Comparison of ENCODE assay signal across 18 cellular contexts in genomic region chr16:1390239-1390638, GRCh38. TPM values are rescaled to one million over a fixed set of nuclear protein-coding genes. Genes with fewer than 3 reads are reported as not detected.
A peak's percentile ranks its signal among the peaks of the same experiment; 100 is the strongest.
DNase-seq lines count a peak whose midpoint lies in the region; ATAC-seq and TF ChIP-seq lines count a peak whose summit lies in the region.
"Had no signal": no experiment of that assay in that cellular context is flagged by ENCODE, and none has a peak within 500 bp of the region (broad histone marks: within the 10 kb centered on the region; RNA-seq: fewer than 3 reads in every experiment).

No MANE protein-coding gene starts in this region.

- TF ChIP-seq POLR2A in vagina (IDR thresholded peaks at IDR 0.05) = no peak

- H3K79me2 ChIP-seq in DND-41 (ENCODE audit: insufficient read depth, low read length) = no peaks in the 10 kb centered on the region

- H3K4me2 ChIP-seq in BLaER1 = peak overlapping the region; percentile 71
- no peak overlapping the region for H3K4me2 ChIP-seq in DND-41 (ENCODE audit: insufficient read depth, low read length)

- DNase-seq in DND-41 (peak; percentile 81), NAMALWA (ENCODE audit: low spot score) (peak; percentile 51), vagina (ENCODE audit: extremely low spot score in 2 of 2) (no peak)
- DNase-seq in stimulated activated naive B cell treated with anti-CD40 and anti-IgM and Interleukin-4, amounts not matched to agents 10 μg/mL and 1 μg/mL and 100 μg/mL, for 72 hours = no peak
- DNase-seq: Caco-2; CD4-positive, alpha-beta T cell; GDM1; GOT3; H7; HFFc6 had no signal

- H3K4me3 ChIP-seq in BLaER1 (no peak overlapping the region), DND-41 (ENCODE audit: low read depth in 1 of 2, low read length in 2 of 2) (no peak overlapping the region), vagina (no peak overlapping the region)

- no peaks in the 10 kb centered on the region for H3K9me3 Mint-ChIP-seq in stimulated activated naive B cell treated with anti-CD40 and anti-IgM and Interleukin-4, amounts not matched to agents 10 μg/mL and 1 μg/mL and 100 μg/mL, for 72 hours
- H3K9me3 Mint-ChIP-seq: CD4-positive, alpha-beta T cell; HFFc6 had no signal

- no peak overlapping the region for H2AFZ ChIP-seq in DND-41 (ENCODE audit: low read depth, low read length)

- peaks cover 32 to 34% of the 10 kb centered on the region in 2 donors for H3K36me3 Mint-ChIP-seq in stimulated activated naive B cell treated with anti-CD40 and anti-IgM and Interleukin-4, amounts not matched to agents 10 μg/mL and 1 μg/mL and 100 μg/mL, for 72 hours

- H3K4me3 Mint-ChIP-seq in stimulated activated naive B cell treated with anti-CD40 and anti-IgM and Interleukin-4, amounts not matched to agents 10 μg/mL and 1 μg/mL and 100 μg/mL, for 72 hours = no peak overlapping the region
- H3K4me3 Mint-ChIP-seq: B cell; CD4-positive, alpha-beta T cell; HFFc6 had no signal

- intact Hi-C loops in vagina (cut with DNase I) = no loop called here

- peaks cover 0 to 4% of the 10 kb centered on the region in 2 donors for H3K4me1 Mint-ChIP-seq in stimulated activated naive B cell treated with anti-CD40 and anti-IgM and Interleukin-4, amounts not matched to agents 10 μg/mL and 1 μg/mL and 100 μg/mL, for 72 hours
- H3K4me1 Mint-ChIP-seq: B cell had no signal

- no peak overlapping the region for H3K27ac Mint-ChIP-seq in stimulated activated naive B cell treated with anti-CD40 and anti-IgM and Interleukin-4, amounts not matched to agents 10 μg/mL and 1 μg/mL and 100 μg/mL, for 72 hours
- H3K27ac Mint-ChIP-seq: B cell; CD4-positive, alpha-beta T cell; HFFc6 had no signal

- H4K20me1 ChIP-seq in BLaER1 (peaks cover 11% of the 10 kb centered on the region; the same call in 1 of the 2 replicates), DND-41 (ENCODE audit: insufficient read depth, low read length) (peaks cover 20% of the 10 kb centered on the region)

- H3K27me3 ChIP-seq in BLaER1 (no peaks in the 10 kb centered on the region), DND-41 (ENCODE audit: insufficient read depth, low read length, poor library complexity) (no peaks in the 10 kb centered on the region), vagina (no peaks in the 10 kb centered on the region)

- peaks cover 11% of the 10 kb centered on the region; the same call in 1 of the 2 replicates for H3K9me3 ChIP-seq in BLaER1
- H3K9me3 ChIP-seq in DND-41 (ENCODE audit: insufficient read depth, low read length, severe bottlenecking) = no peaks in the 10 kb centered on the region
- no peaks in the 10 kb centered on the region for H3K9me3 ChIP-seq in vagina
- H3K9me3 ChIP-seq: Caco-2 had no signal

- ATAC-seq in DND-41 (ENCODE audit: insufficient read depth, low read depth) (peak; percentile 86), HG03442 (IDR thresholded peaks at IDR 0.05; ENCODE audit: unreplicated experiment) (no peak)
- peak; percentile 27 to 34 for ATAC-seq in stimulated activated naive B cell treated with anti-CD40 and anti-IgM and Interleukin-4, amounts not matched to agents 10 μg/mL and 1 μg/mL and 100 μg/mL, for 72 hours (replicated peaks)
- ATAC-seq: HCT116, HepG2 had no signal

- H3K9ac ChIP-seq in BLaER1 (peak overlapping the region; percentile 7; the same call in 1 of the 2 replicates), DND-41 (ENCODE audit: low read depth, low read length) (no peak overlapping the region)

- H3K36me3 ChIP-seq in BLaER1 (peaks cover 84% of the 10 kb centered on the region), DND-41 (ENCODE audit: insufficient read depth, low read length) (peaks cover 59% of the 10 kb centered on the region), vagina (peaks cover 0 to 56% of the 10 kb centered on the region in 2 donors)

- peaks cover 76% of the 10 kb centered on the region for H3K4me1 ChIP-seq in BLaER1
- H3K4me1 ChIP-seq in DND-41 (ENCODE audit: insufficient read depth, low read length) = 0 out of 2 replicates have a peak, but pooled peaks cover 5% of the 10 kb centered on the region
- H3K4me1 ChIP-seq in vagina = no peaks in the 10 kb centered on the region
- H3K4me1 ChIP-seq: Caco-2 had no signal

- no peaks in the 10 kb centered on the region for H3K27me3 Mint-ChIP-seq in stimulated activated naive B cell treated with anti-CD40 and anti-IgM and Interleukin-4, amounts not matched to agents 10 μg/mL and 1 μg/mL and 100 μg/mL, for 72 hours
- H3K27me3 Mint-ChIP-seq: B cell; CD4-positive, alpha-beta T cell had no signal

- no peak for TF ChIP-seq CTCF in DND-41 (IDR thresholded peaks at IDR 0.05; ENCODE audit: borderline replicate concordance, extremely low read depth, low read length, poor library complexity, severe bottlenecking)
- no peak for TF ChIP-seq CTCF in vagina (IDR thresholded peaks at IDR 0.05)

- H3K27ac ChIP-seq in BLaER1 (peak overlapping the region; percentile 87), DND-41 (ENCODE audit: low read length) (no peak overlapping the region), vagina (no peak overlapping the region)
- H3K27ac ChIP-seq: C4-2B had no signal

RNA-seq across cellular contexts. Expression of gene UNKL, which starts 24.3 kb away (rescaled TPM):
- 32.9 TPM for total RNA-seq in vagina

RNA-seq across cellular contexts. Expression of gene UQCC4, which starts 30.3 kb away (rescaled TPM):
- 3.7 TPM for total RNA-seq in vagina

RNA-seq across cellular contexts. Expression of gene GNPTG, which starts 38.5 kb away (rescaled TPM):
- 63.3 TPM for total RNA-seq in vagina

RNA-seq across cellular contexts. Expression of gene TSR3, which starts 38.6 kb away (rescaled TPM):
- total RNA-seq in vagina = 60.6 TPM

RNA-seq across cellular contexts. Expression of gene PERCC1, which starts 40.6 kb away (rescaled TPM):
- total RNA-seq in vagina = not detected
- total RNA-seq: A172, Daoy, H7, HFFc6 had no signal

Comparison
In these comparisons a context has a peak if more than half of its experiments do, and no peak if none do; other contexts are left out.
1. DNase-seq: peak in DND-41 (single experiment) and NAMALWA (single experiment); none in stimulated activated naive B cell treated with anti-CD40 and anti-IgM and Interleukin-4, amounts not matched to agents 10 μg/mL and 1 μg/mL and 100 μg/mL, for 72 hours (single experiment) and vagina (0 of 2).